Comparison of ENCODE assay signal across 8 cellular contexts in genomic region chr12:52119398-52120254, GRCh38.
A peak's percentile ranks its signal among the peaks of the same experiment; 100 is the strongest.
DNase-seq lines count a peak whose midpoint lies in the region; ATAC-seq and TF ChIP-seq lines count a peak whose summit lies in the region.

No MANE protein-coding gene starts in this region.

- peaks cover 55% of the 10 kb centered on the region for H3K4me1 Mint-ChIP-seq in stimulated activated naive CD8-positive, alpha-beta T cell treated with anti-CD3 and anti-CD28 coated beads, Interleukin-15, amount 100 ng/mL, for 72 hours

- H3K27me3 Mint-ChIP-seq in stimulated activated naive CD8-positive, alpha-beta T cell treated with anti-CD3 and anti-CD28 coated beads, Interleukin-15, amount 100 ng/mL, for 72 hours = peaks cover 39% of the 10 kb centered on the region

- H3K27me3 ChIP-seq in iPS-15b (ENCODE audit: control insufficient read depth, insufficient read depth, low read length) = no peaks in the 10 kb centered on the region

- H3K9me3 ChIP-seq in iPS-15b (ENCODE audit: control insufficient read depth, insufficient read depth, low read length) = no peaks in the 10 kb centered on the region

- DNase-seq in AML-193 (lab: John Stamatoyannopoulos, UW) = peak; percentile 28 to 31
- peak; percentile 85 for DNase-seq in NCI-H69 (lab: John Stamatoyannopoulos, UW)
- DNase-seq in activated naive CD4-positive, alpha-beta T cell treated with Interleukin-2 at 50 U/mL for 16 hours = peak; percentile 50
- peak; percentile 53 to 54 for DNase-seq in stimulated activated naive CD8-positive, alpha-beta T cell treated with anti-CD3 and anti-CD28 coated beads, Interleukin-15, amount 100 ng/mL, for 72 hours
- DNase-seq in epidermal melanocyte (ENCODE audit: insufficient read length, low spot score) = no peak

- ATAC-seq in stimulated activated naive CD8-positive, alpha-beta T cell treated with anti-CD3 and anti-CD28 coated beads, Interleukin-15, amount 100 ng/mL, for 72 hours = peak; percentile 69
- no peak for ATAC-seq in GM19023 (IDR thresholded peaks at IDR 0.05; ENCODE audit: unreplicated experiment)

- H3K4me3 Mint-ChIP-seq in stimulated activated naive CD8-positive, alpha-beta T cell treated with anti-CD3 and anti-CD28 coated beads, Interleukin-15, amount 100 ng/mL, for 72 hours = peak overlapping the region in 1 of 2 donors; percentile 19

- H3K27ac Mint-ChIP-seq in stimulated activated naive CD8-positive, alpha-beta T cell treated with anti-CD3 and anti-CD28 coated beads, Interleukin-15, amount 100 ng/mL, for 72 hours = no peak overlapping the region

- TF ChIP-seq POLR2A in GM18526 (IDR thresholded peaks at IDR 0.05; ENCODE audit: extremely low read depth, insufficient read length) = peak; percentile 23

- H3K36me3 ChIP-seq in iPS-15b (ENCODE audit: control insufficient read depth, insufficient read depth, low read length) = no peaks in the 10 kb centered on the region

- H3K9ac ChIP-seq in iPS-15b (ENCODE audit: low read depth, low read length) = no peak overlapping the region

- no peaks in the 10 kb centered on the region for H3K9me3 Mint-ChIP-seq in stimulated activated naive CD8-positive, alpha-beta T cell treated with anti-CD3 and anti-CD28 coated beads, Interleukin-15, amount 100 ng/mL, for 72 hours

- peak overlapping the region; percentile 30 for H3K4me3 ChIP-seq in iPS-15b (ENCODE audit: low read depth, low read length)

- H3K4me1 ChIP-seq in iPS-15b (ENCODE audit: control insufficient read depth, insufficient read depth, low read length) = peaks cover 22% of the 10 kb centered on the region
